15 cellular contexts compared by ENCODE assay signal in the genomic region with DNA sequence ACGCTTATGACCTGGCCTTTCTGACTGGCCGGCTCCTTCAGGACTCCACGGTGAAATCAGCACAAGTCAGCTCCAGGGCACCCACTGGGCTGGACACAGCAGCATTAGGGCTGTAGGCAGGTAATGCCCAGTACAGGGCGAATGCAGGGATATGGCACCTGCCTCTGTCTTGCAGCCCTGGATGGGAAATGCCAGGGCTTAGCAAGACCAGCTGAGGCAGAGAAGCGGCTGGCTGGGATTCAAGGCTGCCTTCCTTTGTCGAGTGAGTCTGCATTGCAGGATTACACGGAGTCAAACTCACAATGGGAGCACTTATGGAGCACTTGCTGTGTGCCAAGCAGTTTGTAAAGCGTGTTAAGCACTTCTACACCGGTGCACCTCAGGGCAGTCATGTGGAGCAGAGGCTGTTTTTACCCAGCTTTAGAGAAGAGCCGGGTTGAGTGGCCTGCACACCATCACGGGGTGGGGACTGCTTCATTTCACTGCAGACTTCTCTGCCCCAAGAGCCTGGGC.
A peak's percentile ranks its signal among the peaks of the same experiment; 100 is the strongest.
DNase-seq lines count a peak whose midpoint lies in the region; ATAC-seq and TF ChIP-seq lines count a peak whose summit lies in the region.
"Had no signal": no experiment of that assay in that cellular context is flagged by ENCODE, and none has a peak within 500 bp of the region (broad histone marks: within the 10 kb centered on the region; RNA-seq: fewer than 3 reads in every experiment).

No MANE protein-coding gene starts in this region.

- no peaks in the 10 kb centered on the region for H3K9me3 ChIP-seq in BLaER1 treated with 17β-estradiol and CSF1 and Interleukin-3, amounts not matched to agents 10 nM and 100 nM (replicated peaks in 1 of 11)
- no peaks in the 10 kb centered on the region for H3K9me3 ChIP-seq in left lung
- H3K9me3 ChIP-seq in psoas muscle, result no peaks in the 10 kb centered on the region
- H3K9me3 ChIP-seq in ascending aorta, result no peaks in the 10 kb centered on the region

- peak; percentile 50 for ATAC-seq in left lung
- peak in 3 of 4 donors; percentile 65 to 75 (median 73) for ATAC-seq in psoas muscle
- ATAC-seq in HG03460 (IDR thresholded peaks at IDR 0.05; ENCODE audit: unreplicated experiment), result no peak
- ATAC-seq: GM23338 had no signal

- H3K9ac ChIP-seq in BLaER1 treated with 17β-estradiol and CSF1 and Interleukin-3, amounts not matched to agents 10 nM and 100 nM, result no peak overlapping the region

- H3K27me3 ChIP-seq in BLaER1 treated with 17β-estradiol and CSF1 and Interleukin-3, amounts not matched to agents 10 nM and 100 nM, result peaks cover 0 to 3% (median 0%) of the 10 kb centered on the region in 11 experiments; a peak in 2 of 22 replicates
- H3K27me3 ChIP-seq in left lung, result peaks cover 0 to 4% of the 10 kb centered on the region in 2 donors
- H3K27me3 ChIP-seq in psoas muscle (ENCODE audit: insufficient read depth in 3 of 3, low read length in 2 of 3), result no peaks in the 10 kb centered on the region
- no peaks in the 10 kb centered on the region for H3K27me3 ChIP-seq in ascending aorta

- 54 to 61% (median 59%) methylated on average over 11 of the region's 11 CpGs for WGBS in psoas muscle, 3 donors

- H4K20me1 ChIP-seq in BLaER1 treated with 17β-estradiol and CSF1 and Interleukin-3, amounts not matched to agents 10 nM and 100 nM, result no peaks in the 10 kb centered on the region

- DNase-seq in DMS79 treated with DMSO at 0.1 percent for 48 hours (lab: John Stamatoyannopoulos, UW) (peak; percentile 29), left lung (peak in 1 of 2 donors; percentile 33), psoas muscle (no peak), ascending aorta (ENCODE audit: low spot score in 2 of 2) (no peak), OCI-M2 (lab: John Stamatoyannopoulos, UW; ENCODE audit: unreplicated experiment) (no peak)
- no peak for DNase-seq in activated T-cell treated with anti-CD3 and anti-CD28 coated beads, Interleukin-2, amount 50 U/mL, for 1 hour
- DNase-seq: CD4-positive, alpha-beta T cell; CD8-positive, alpha-beta memory T cell; DMS 273 treated with DMSO at 0.1 percent for 48 hours; DND-41; H9; HFFc6 had no signal

- no peaks in the 10 kb centered on the region for H3K36me3 ChIP-seq in BLaER1 treated with 17β-estradiol and CSF1 and Interleukin-3, amounts not matched to agents 10 nM and 100 nM
- no peaks in the 10 kb centered on the region for H3K36me3 ChIP-seq in left lung
- no peaks in the 10 kb centered on the region for H3K36me3 ChIP-seq in psoas muscle (ENCODE audit: insufficient read depth in 1 of 2, low read depth in 1 of 2)
- H3K36me3 ChIP-seq in ascending aorta, result no peaks in the 10 kb centered on the region

- peak overlapping the region; percentile 1 to 62 (median 44); a peak in 18 of 22 replicates for H3K4me2 ChIP-seq in BLaER1 treated with 17β-estradiol and CSF1 and Interleukin-3, amounts not matched to agents 10 nM and 100 nM
- H3K4me2 ChIP-seq: GM23338 had no signal

- H3K4me1 ChIP-seq in BLaER1 treated with 17β-estradiol and CSF1 and Interleukin-3, amounts not matched to agents 10 nM and 100 nM, result peaks cover 2 to 22% (median 17%) of the 10 kb centered on the region in 10 experiments; a peak in 16 of 20 replicates
- H3K4me1 ChIP-seq in left lung (no peaks in the 10 kb centered on the region), psoas muscle (no peaks in the 10 kb centered on the region), ascending aorta (no peaks in the 10 kb centered on the region)

- H3K4me3 ChIP-seq in BLaER1 treated with 17β-estradiol and CSF1 and Interleukin-3, amounts not matched to agents 10 nM and 100 nM, result no peak overlapping the region
- H3K4me3 ChIP-seq in left lung, result no peak overlapping the region
- H3K4me3 ChIP-seq in psoas muscle, result no peak overlapping the region
- H3K4me3 ChIP-seq in ascending aorta, result no peak overlapping the region
- H3K4me3 ChIP-seq: GM23338 had no signal

- intact Hi-C loops in left lung (cut with DNase I) (no loop called here), psoas muscle (cut with DNase I) (no loop called here), ascending aorta (cut with DNase I) (no loop called here)

- no peak overlapping the region for H3K27ac ChIP-seq in BLaER1 treated with 17β-estradiol and CSF1 and Interleukin-3, amounts not matched to agents 10 nM and 100 nM
- H3K27ac ChIP-seq in left lung (no peak overlapping the region), psoas muscle (no peak overlapping the region), ascending aorta (no peak overlapping the region)

- TF ChIP-seq CTCF in left lung (IDR thresholded peaks at IDR 0.05) (no peak), psoas muscle (IDR thresholded peaks at IDR 0.05) (no peak), ascending aorta (IDR thresholded peaks at IDR 0.05) (no peak)
